ENCODE assay signal across 21 cellular contexts in the genomic region with DNA sequence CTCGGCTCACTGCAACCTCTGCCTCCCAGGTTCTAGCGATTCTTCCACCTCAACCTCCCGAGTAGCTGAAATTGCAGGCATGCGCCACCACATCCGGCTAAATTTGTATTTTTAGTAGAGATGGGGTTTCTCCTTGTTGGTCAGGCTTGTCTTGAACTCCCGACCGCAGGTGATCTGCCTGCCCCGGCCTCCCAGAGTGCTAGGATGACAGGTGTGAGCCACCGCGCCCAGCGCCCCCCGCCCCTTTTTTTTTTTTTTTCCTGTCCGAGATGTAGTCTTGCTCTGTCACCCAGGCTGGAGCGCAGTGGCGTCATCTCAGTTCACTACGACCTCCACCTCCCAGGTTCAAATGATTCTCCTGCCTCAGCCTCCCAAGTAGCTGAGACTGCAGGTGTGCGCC.
"Had no signal": no experiment of that assay in that cellular context is flagged by ENCODE, and none has a peak within 500 bp of the region (broad histone marks: within the 10 kb centered on the region; RNA-seq: fewer than 3 reads in every experiment).

No MANE protein-coding gene starts in this region.

- H3K9me3 ChIP-seq: heart right ventricle, stomach, suprapubic skin, tibial nerve had no signal

- H3K27ac ChIP-seq: heart right ventricle, parathyroid adenoma, stomach, suprapubic skin, tibial nerve had no signal

- H3K27ac Mint-ChIP-seq: activated CD8-positive, alpha-beta memory T cell treated with anti-CD3 and anti-CD28 coated beads, Interleukin-2, amount 10 ng/mL, durations not matched to agents 7 days and 5 days; T-helper 1 cell treated with Interleukin-12 subunit alpha and Interleukin-12 subunit beta and Interleukin-4 antibody, amounts not matched to agents 30 μg/mL and 1 μg/mL, for 36 hours had no signal

- H3K27me3 ChIP-seq: heart right ventricle, stomach, suprapubic skin, tibial nerve had no signal

- H3K27me3 Mint-ChIP-seq: activated B cell treated with CpG ODN at 0.5 μM for 24 hours; activated CD4-positive, alpha-beta memory T cell treated with anti-CD3 and anti-CD28 coated beads for 36 hours; activated CD4-positive, alpha-beta T cell treated with anti-CD3 and anti-CD28 coated beads for 36 hours; activated CD8-positive, alpha-beta memory T cell treated with anti-CD3 and anti-CD28 coated beads, Interleukin-2, amount 10 ng/mL, durations not matched to agents 7 days and 5 days; activated naive CD8-positive, alpha-beta T cell treated with anti-CD3 and anti-CD28 coated beads, Interleukin-2, amount 10 ng/mL, durations not matched to agents 7 days and 5 days; memory B cell had no signal

- H3K4me3 Mint-ChIP-seq: activated B cell treated with CpG ODN at 0.5 μM for 24 hours; activated CD4-positive, alpha-beta memory T cell treated with anti-CD3 and anti-CD28 coated beads for 36 hours; activated CD4-positive, alpha-beta T cell treated with anti-CD3 and anti-CD28 coated beads for 36 hours; activated CD8-positive, alpha-beta memory T cell treated with anti-CD3 and anti-CD28 coated beads, Interleukin-2, amount 10 ng/mL, durations not matched to agents 7 days and 5 days; activated naive CD8-positive, alpha-beta T cell treated with anti-CD3 and anti-CD28 coated beads, Interleukin-2, amount 10 ng/mL, durations not matched to agents 7 days and 5 days; memory B cell; T-helper 1 cell treated with Interleukin-12 subunit alpha and Interleukin-12 subunit beta and Interleukin-4 antibody, amounts not matched to agents 30 μg/mL and 1 μg/mL, for 36 hours had no signal

- H3K4me3 ChIP-seq: heart right ventricle, stomach, suprapubic skin, tibial nerve had no signal

- H3K9me3 Mint-ChIP-seq: activated B cell treated with CpG ODN at 0.5 μM for 24 hours; activated CD4-positive, alpha-beta memory T cell treated with anti-CD3 and anti-CD28 coated beads for 36 hours; activated naive CD8-positive, alpha-beta T cell treated with anti-CD3 and anti-CD28 coated beads, Interleukin-2, amount 10 ng/mL, durations not matched to agents 7 days and 5 days; memory B cell; T-helper 1 cell treated with Interleukin-12 subunit alpha and Interleukin-12 subunit beta and Interleukin-4 antibody, amounts not matched to agents 30 μg/mL and 1 μg/mL, for 36 hours had no signal

- ATAC-seq: activated CD4-positive, alpha-beta T cell treated with anti-CD3 and anti-CD28 coated beads for 36 hours; activated CD8-positive, alpha-beta memory T cell treated with anti-CD3 and anti-CD28 coated beads, Interleukin-2, amount 10 ng/mL, durations not matched to agents 7 days and 5 days; heart right ventricle; left cardiac atrium; right cardiac atrium had no signal

- DNase-seq: activated B cell treated with CpG ODN at 0.5 μM for 24 hours; activated CD4-positive, alpha-beta memory T cell treated with anti-CD3 and anti-CD28 coated beads for 36 hours; activated CD4-positive, alpha-beta T cell treated with anti-CD3 and anti-CD28 coated beads for 36 hours; activated CD8-positive, alpha-beta memory T cell treated with anti-CD3 and anti-CD28 coated beads, Interleukin-2, amount 10 ng/mL, durations not matched to agents 7 days and 5 days; activated naive CD8-positive, alpha-beta T cell treated with anti-CD3 and anti-CD28 coated beads, Interleukin-2, amount 10 ng/mL, durations not matched to agents 7 days and 5 days; amygdala; cerebellar nuclear complex; cortex of kidney; foreskin fibroblast; heart right ventricle; islet precursor cell; left cardiac atrium; nucleus accumbens; right cardiac atrium; stimulated activated CD4-positive, alpha-beta T cell treated with anti-CD3 and anti-CD28 coated beads, Interleukin-4, amount 100 ng/mL, for 24 hours; stomach had no signal
